ENCODE assay signal across 18 cellular contexts in the genomic region with DNA sequence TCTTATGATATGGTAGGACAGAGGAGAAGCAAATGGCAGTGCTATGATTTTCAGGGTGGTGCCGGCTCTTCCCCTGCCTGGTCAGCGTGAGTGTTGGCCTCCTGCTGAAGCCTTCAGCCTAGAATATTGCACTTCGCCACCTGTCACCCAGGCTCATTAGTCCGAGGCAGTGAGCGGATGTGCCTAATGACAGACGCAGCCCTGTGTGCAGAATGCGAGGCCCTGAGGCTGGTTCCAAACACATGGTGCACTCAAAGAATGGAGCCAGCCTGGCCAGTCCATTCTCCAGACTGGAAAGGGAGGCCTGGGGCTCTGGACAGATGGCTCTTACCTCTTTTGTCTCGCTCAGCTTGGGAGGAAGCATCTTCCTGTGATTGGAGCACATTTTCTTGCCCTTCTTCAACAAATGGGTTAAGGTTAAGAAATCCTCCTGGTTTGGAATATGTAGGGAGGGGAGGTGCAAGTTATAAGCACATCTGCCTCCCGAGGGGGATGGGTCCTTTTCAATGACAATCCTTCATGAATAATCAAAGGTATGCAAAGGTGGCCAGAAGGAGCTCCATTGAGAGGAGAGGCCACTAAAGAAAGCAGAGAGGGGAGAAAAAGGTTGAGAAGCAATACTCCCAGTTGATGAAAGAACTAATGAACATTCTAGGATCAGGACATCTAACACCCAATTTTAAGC.
"Had no signal": no experiment of that assay in that cellular context is flagged by ENCODE, and none has a peak within 500 bp of the region (broad histone marks: within the 10 kb centered on the region; RNA-seq: fewer than 3 reads in every experiment).

No MANE protein-coding gene starts in this region.

- ATAC-seq: activated CD4-positive, alpha-beta T cell treated with anti-CD3 and anti-CD28 coated beads for 36 hours; activated CD8-positive, alpha-beta T cell treated with anti-CD3 and anti-CD28 coated beads for 36 hours; activated naive CD8-positive, alpha-beta T cell treated with anti-CD3 and anti-CD28 coated beads, Interleukin-2, amount 50 U/mL, for 24 hours; gastrocnemius medialis; lower lobe of right lung had no signal

- H3K27ac ChIP-seq: colonic mucosa, gastrocnemius medialis, lower lobe of right lung, ovary, skin epidermis, thyroid gland, uterus had no signal

- H3K9me3 Mint-ChIP-seq: activated CD8-positive, alpha-beta T cell treated with anti-CD3 and anti-CD28 coated beads for 36 hours; activated naive CD8-positive, alpha-beta T cell treated with anti-CD3 and anti-CD28 coated beads, Interleukin-2, amount 50 U/mL, for 24 hours; activated T-helper 1 cell treated with anti-CD3 and anti-CD28 coated beads, Interleukin-12 subunit alpha, Interleukin-12 subunit beta, Interleukin-2, Interleukin-4 antibody, amounts not matched to agents 30 ng/mL and 10 ng/mL and 1 ng/mL, durations not matched to agents 14 hours and 24 hours and 36 hours; immature natural killer cell; mesothelial cell of epicardium; neural crest cell; T-helper 2 cell treated with Interferon-gamma antibody and Interleukin-4, amounts not matched to agents 5 μg/mL and 100 μg/mL, for 36 hours had no signal

- H3K27me3 ChIP-seq: colonic mucosa, gastrocnemius medialis, ovary, thyroid gland, uterus had no signal

- H3K4me3 Mint-ChIP-seq: activated CD4-positive, alpha-beta T cell treated with anti-CD3 and anti-CD28 coated beads for 36 hours; activated CD8-positive, alpha-beta T cell treated with anti-CD3 and anti-CD28 coated beads for 36 hours; activated naive CD8-positive, alpha-beta T cell treated with anti-CD3 and anti-CD28 coated beads, Interleukin-2, amount 50 U/mL, for 24 hours; activated T-helper 1 cell treated with anti-CD3 and anti-CD28 coated beads, Interleukin-12 subunit alpha, Interleukin-12 subunit beta, Interleukin-2, Interleukin-4 antibody, amounts not matched to agents 30 ng/mL and 10 ng/mL and 1 ng/mL, durations not matched to agents 14 hours and 24 hours and 36 hours; immature natural killer cell; mesothelial cell of epicardium; neural crest cell; T-helper 2 cell treated with Interferon-gamma antibody and Interleukin-4, amounts not matched to agents 5 μg/mL and 100 μg/mL, for 36 hours had no signal

- H3K36me3 ChIP-seq: colonic mucosa, gastrocnemius medialis, lower lobe of right lung, ovary, thyroid gland, uterus had no signal

- H3K4me1 ChIP-seq: colonic mucosa, lower lobe of right lung, uterus had no signal

- H3K4me1 Mint-ChIP-seq: activated CD4-positive, alpha-beta T cell treated with anti-CD3 and anti-CD28 coated beads for 36 hours; activated naive CD8-positive, alpha-beta T cell treated with anti-CD3 and anti-CD28 coated beads, Interleukin-2, amount 50 U/mL, for 24 hours; immature natural killer cell; mesothelial cell of epicardium had no signal

- H3K27ac Mint-ChIP-seq: activated CD4-positive, alpha-beta T cell treated with anti-CD3 and anti-CD28 coated beads for 36 hours; activated CD8-positive, alpha-beta T cell treated with anti-CD3 and anti-CD28 coated beads for 36 hours; activated naive CD8-positive, alpha-beta T cell treated with anti-CD3 and anti-CD28 coated beads, Interleukin-2, amount 50 U/mL, for 24 hours; activated T-helper 1 cell treated with anti-CD3 and anti-CD28 coated beads, Interleukin-12 subunit alpha, Interleukin-12 subunit beta, Interleukin-2, Interleukin-4 antibody, amounts not matched to agents 30 ng/mL and 10 ng/mL and 1 ng/mL, durations not matched to agents 14 hours and 24 hours and 36 hours; immature natural killer cell; mesothelial cell of epicardium; T-helper 2 cell treated with Interferon-gamma antibody and Interleukin-4, amounts not matched to agents 5 μg/mL and 100 μg/mL, for 36 hours had no signal

- H3K36me3 Mint-ChIP-seq: immature natural killer cell, mesothelial cell of epicardium had no signal

- FAIRE-seq: astrocyte had no signal

- H3K9me3 ChIP-seq: colonic mucosa, gastrocnemius medialis, lower lobe of right lung, ovary, thyroid gland, uterus had no signal

- H3K4me3 ChIP-seq: colonic mucosa, gastrocnemius medialis, lower lobe of right lung, ovary, skin epidermis, thyroid gland, uterus had no signal

- DNase-seq: activated CD4-positive, alpha-beta T cell treated with anti-CD3 and anti-CD28 coated beads for 36 hours; activated CD8-positive, alpha-beta memory T cell treated with anti-CD3 and anti-CD28 coated beads, Interleukin-2, amount 50 U/mL, for 48 hours; activated CD8-positive, alpha-beta T cell treated with anti-CD3 and anti-CD28 coated beads for 36 hours; activated naive CD4-positive, alpha-beta T cell; activated naive CD8-positive, alpha-beta T cell treated with anti-CD3 and anti-CD28 coated beads, Interleukin-2, amount 50 U/mL, for 24 hours; colonic mucosa; gastrocnemius medialis; immature natural killer cell; lower lobe of right lung; ovary; thyroid gland; uterus had no signal
